In the genomic region with DNA sequence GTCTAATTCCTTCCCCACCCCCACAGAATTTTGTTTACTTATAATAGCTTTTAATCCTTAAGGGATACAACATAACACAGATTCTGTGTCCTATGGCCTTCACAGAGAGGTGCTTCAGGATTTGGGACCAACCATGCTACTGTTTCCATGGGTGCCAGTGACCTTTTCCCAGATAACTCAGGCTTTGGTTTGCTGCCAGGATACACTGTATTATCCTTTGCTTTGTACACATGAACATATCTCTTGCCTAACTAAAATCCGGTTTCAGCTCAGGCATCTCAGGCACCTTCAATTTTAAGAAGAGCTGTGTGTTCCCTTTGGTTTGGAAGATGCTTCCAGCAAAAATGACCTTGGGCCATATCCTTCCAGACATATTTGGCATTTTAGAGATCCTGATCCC, we compare ENCODE assay signal across 11 cellular contexts.
"Had no signal": no experiment of that assay in that cellular context is flagged by ENCODE, and none has a peak within 500 bp of the region (broad histone marks: within the 10 kb centered on the region; RNA-seq: fewer than 3 reads in every experiment).

No MANE protein-coding gene starts in this region.

- H3K4me2 ChIP-seq: GM23338 had no signal

- FAIRE-seq: H1, H54 had no signal

- H2AFZ ChIP-seq: GM23248, GM23338 had no signal

- H3K4me3 ChIP-seq: GM23248, GM23338, HAP-1 had no signal

- H3K9ac ChIP-seq: GM23248 had no signal

- H3K9me3 ChIP-seq: HAP-1 had no signal

- ATAC-seq: GM23338, HCT116 had no signal

- H3K4me1 ChIP-seq: HAP-1 had no signal

- H3K27ac ChIP-seq: GM23248 had no signal

- H3K36me3 ChIP-seq: HAP-1 had no signal

- DNase-seq: GM23248, GOT3, H7, H9, HCEC 1CT, HFFc6 had no signal
